Comparison of ENCODE assay signal across 18 cellular contexts in the genomic region with DNA sequence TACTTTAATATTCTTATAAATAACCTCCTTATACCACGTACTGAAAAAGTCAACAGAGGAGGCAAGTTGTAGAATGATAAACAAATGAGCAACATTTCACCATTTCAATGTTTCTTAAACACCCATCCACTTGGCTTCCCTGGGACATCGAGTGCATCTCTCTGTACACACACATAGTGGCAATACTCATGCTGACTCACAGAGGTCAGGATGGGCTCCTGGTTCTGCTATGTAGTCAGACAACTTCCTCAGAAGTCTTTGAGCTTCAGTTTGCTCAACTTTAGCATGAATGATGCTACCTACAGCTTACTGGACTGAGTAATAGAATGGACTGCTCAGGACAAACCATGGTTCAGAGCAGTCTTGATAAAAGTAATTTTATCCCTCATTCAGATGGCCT. TPM values are rescaled to one million over a fixed set of nuclear protein-coding genes. Genes with fewer than 3 reads are reported as not detected.
A peak's percentile ranks its signal among the peaks of the same experiment; 100 is the strongest.
DNase-seq lines count a peak whose midpoint lies in the region; TF ChIP-seq lines count a peak whose summit lies in the region.
"Had no signal": no experiment of that assay in that cellular context is flagged by ENCODE, and none has a peak within 500 bp of the region (broad histone marks: within the 10 kb centered on the region; RNA-seq: fewer than 3 reads in every experiment).

No MANE protein-coding gene starts in this region.

- H3K4me1 ChIP-seq in mammary epithelial cell (ENCODE audit: insufficient read depth, low read length) (peaks cover 7% of the 10 kb centered on the region), mesenchymal stem cell (ENCODE audit: control insufficient read depth, insufficient read depth, low read depth, low read length) (no peaks in the 10 kb centered on the region)

- CTCF ChIA-PET in mammary epithelial cell (lab: Charles Lee; ENCODE audit: low non-redundant PET), result no interaction called here

- H3K4me3 ChIP-seq in mammary epithelial cell (replicated peaks in 1 of 3; ENCODE audit: insufficient read depth in 1 of 3, low read depth in 2 of 3, low read length in 3 of 3) (no peak overlapping the region), mesenchymal stem cell (ENCODE audit: insufficient read depth in 1 of 2, low read depth in 1 of 2, low read length in 2 of 2) (no peak overlapping the region)

- no peak overlapping the region for H3K27ac ChIP-seq in mammary epithelial cell (ENCODE audit: insufficient read depth, low read depth, low read length)
- no peak overlapping the region for H3K27ac ChIP-seq in mesenchymal stem cell (ENCODE audit: low read length, poor library complexity, severe bottlenecking)

- H2BK5ac ChIP-seq in mesenchymal stem cell (ENCODE audit: low read depth, low read length, poor library complexity, severe bottlenecking), result no peak overlapping the region

- intact Hi-C loops in mammary epithelial cell (cut with micrococcal nuclease), result no loop called here

- H3K4ac ChIP-seq in mesenchymal stem cell (ENCODE audit: low read depth in 1 of 2, low read length in 2 of 2), result no peak overlapping the region

- no peak overlapping the region for H2BK120ac ChIP-seq in mesenchymal stem cell (ENCODE audit: low read depth, low read length)

- H3K9ac ChIP-seq in mammary epithelial cell (ENCODE audit: insufficient read depth, low read length) (no peak overlapping the region), mesenchymal stem cell (ENCODE audit: low read length) (no peak overlapping the region)

- H4K20me1 ChIP-seq in mammary epithelial cell (ENCODE audit: insufficient read depth, low read length), result no peaks in the 10 kb centered on the region

- H4K8ac ChIP-seq in mesenchymal stem cell (ENCODE audit: low read length), result peak overlapping the region; percentile 60

- TF ChIP-seq CTCF in mammary epithelial cell (conservative IDR thresholded peaks at IDR 0.05 in 1 of 2, IDR thresholded peaks at IDR 0.05 in 1 of 2; ENCODE audit: extremely low read depth in 1 of 2, insufficient read depth in 1 of 2, low read depth in 1 of 2, low read length in 2 of 2), result no peak

- H3K79me2 ChIP-seq in mammary epithelial cell (ENCODE audit: insufficient read depth, low read length), result no peaks in the 10 kb centered on the region

- WGBS in mammary epithelial cell (ENCODE audit: low coverage, missing lambda C conversion rate), result 50% methylated on average over 2 of the region's 2 CpGs
- WGBS in mesenchymal stem cell, result 43% methylated on average over 2 of the region's 2 CpGs

- H2AFZ ChIP-seq in mammary epithelial cell (ENCODE audit: low read depth, low read length), result no peak overlapping the region
- no peak overlapping the region for H2AFZ ChIP-seq in mesenchymal stem cell (ENCODE audit: low read depth, low read length)

- no peak overlapping the region for H2AK5ac ChIP-seq in mesenchymal stem cell (ENCODE audit: low read length, severe bottlenecking)

- H3K4me2 ChIP-seq in mammary epithelial cell (ENCODE audit: insufficient read depth, low read depth, low read length), result no peak overlapping the region
- H3K4me2 ChIP-seq in mesenchymal stem cell (ENCODE audit: low read length, poor library complexity, severe bottlenecking), result no peak overlapping the region

- in situ Hi-C loops in mammary epithelial cell (cut with MboI; ENCODE audit: low sequenced_read_pairs in 2 of 2), result no loop called here

- no peak overlapping the region for H3K14ac ChIP-seq in mesenchymal stem cell (ENCODE audit: low read length in 2 of 2)

- no peaks in the 10 kb centered on the region for H3K79me1 ChIP-seq in mesenchymal stem cell (replicated peaks; ENCODE audit: low read length, poor library complexity, severe bottlenecking)

- H3K23ac ChIP-seq in mesenchymal stem cell (ENCODE audit: low read length in 2 of 2), result no peak overlapping the region

- BruUV-seq in mammary epithelial cell (replicated peaks; lab: Mats Ljungman, UMichigan), result no TSS peak

- H3K18ac ChIP-seq in mesenchymal stem cell (ENCODE audit: low read depth in 1 of 2, low read length in 2 of 2), result peak overlapping the region in 1 of 2 experiments; percentile 31

- no peaks in the 10 kb centered on the region for H3K36me3 ChIP-seq in mammary epithelial cell (ENCODE audit: insufficient read depth, low read length)
- H3K36me3 ChIP-seq in mesenchymal stem cell (ENCODE audit: control insufficient read depth in 1 of 2, insufficient read depth in 2 of 2, low read depth in 1 of 2, low read length in 2 of 2), result no peaks in the 10 kb centered on the region

- no peak overlapping the region for H2BK15ac ChIP-seq in mesenchymal stem cell (ENCODE audit: low read depth, poor library complexity, severe bottlenecking)

- peak; percentile 71 for DNase-seq in EL
- peak; percentile 72 for DNase-seq in HT1080 (ENCODE audit: low read depth)
- peak; percentile 69 for DNase-seq in mammary epithelial cell
- DNase-seq in mesenchymal stem cell, result peak; percentile 93
- no peak for DNase-seq in effector CD4-positive, alpha-beta T cell
- no peak for DNase-seq in UCSD-AML1 (lab: John Stamatoyannopoulos, UW; ENCODE audit: unreplicated experiment)
- DNase-seq in HuH-7 (ENCODE audit: low spot score), result no peak
- no peak for DNase-seq in dermis blood vessel endothelial cell
- DNase-seq: activated CD4-positive, alpha-beta T cell treated with anti-CD3 and anti-CD28 coated beads for 1 hour; caudate nucleus; CD4-positive, alpha-beta T cell; hippocampal formation; left colon; MV-4-11; NCI-H2081 treated with DMSO at 0.1 percent for 48 hours; NCI-H82; RPMI8226; substantia nigra had no signal

- no peak overlapping the region for H4K91ac ChIP-seq in mesenchymal stem cell (ENCODE audit: low read length)

- no peaks in the 10 kb centered on the region for H3K27me3 ChIP-seq in mammary epithelial cell (ENCODE audit: insufficient read depth, low read length)
- no peaks in the 10 kb centered on the region for H3K27me3 ChIP-seq in mesenchymal stem cell (ENCODE audit: control insufficient read depth in 1 of 2, insufficient read depth in 1 of 2, low read length in 2 of 2)

- H3K9me3 ChIP-seq in mammary epithelial cell (replicated peaks; ENCODE audit: insufficient read depth, low read length) (no peaks in the 10 kb centered on the region), mesenchymal stem cell (ENCODE audit: control insufficient read depth, low read length) (no peaks in the 10 kb centered on the region)

- no peak overlapping the region for H2BK12ac ChIP-seq in mesenchymal stem cell (ENCODE audit: low read length in 2 of 2)

- dilution Hi-C loops in mammary epithelial cell (cut with HindIII; ENCODE audit: low sequenced_read_pairs), result no loop called here

RNA-seq across cellular contexts. Expression of a gene that starts 56.9 kb away (rescaled TPM):
- 110 and 204 TPM in 2 replicates for total RNA-seq in HT1080 (2014; rRNA removed; shearing (Covaris generic))
- 135 TPM in 2 replicates for polyA plus RNA-seq in HT1080 (2015; cell fraction: cytosol; rRNA removed)
- 93.9 and 119 TPM in 2 replicates for polyA plus RNA-seq in HT1080 (2015; cell fraction: nucleus; rRNA removed)
- 10 to 100 TPM in 1 of 2 donors, 1 to 10 TPM in 1; 4.3 to 34.4 TPM for total RNA-seq in mammary epithelial cell
- polyA plus RNA-seq in mammary epithelial cell, result 38.3 TPM
- polyA minus RNA-seq in mammary epithelial cell, result 14.7 TPM
- 5.1 TPM for polyA plus RNA-seq in mesenchymal stem cell (2013, experiment 1 of 2)
- polyA plus RNA-seq in mesenchymal stem cell (2013, experiment 2 of 2), result 6.1 TPM
- 6.8 and 24.2 TPM in 2 replicates for total RNA-seq in dermis blood vessel endothelial cell

Comparison
In these comparisons a context has a peak if more than half of its experiments do, and no peak if none do; other contexts are left out.
1. DNase-seq: peak in EL (single experiment), HT1080 (single experiment), mammary epithelial cell (single experiment) and mesenchymal stem cell (single experiment); none in effector CD4-positive, alpha-beta T cell (single experiment), UCSD-AML1 (single experiment), HuH-7 (single experiment) and dermis blood vessel endothelial cell (single experiment).